Comparison of ENCODE assay signal across 1 cellular context in the genomic region with DNA sequence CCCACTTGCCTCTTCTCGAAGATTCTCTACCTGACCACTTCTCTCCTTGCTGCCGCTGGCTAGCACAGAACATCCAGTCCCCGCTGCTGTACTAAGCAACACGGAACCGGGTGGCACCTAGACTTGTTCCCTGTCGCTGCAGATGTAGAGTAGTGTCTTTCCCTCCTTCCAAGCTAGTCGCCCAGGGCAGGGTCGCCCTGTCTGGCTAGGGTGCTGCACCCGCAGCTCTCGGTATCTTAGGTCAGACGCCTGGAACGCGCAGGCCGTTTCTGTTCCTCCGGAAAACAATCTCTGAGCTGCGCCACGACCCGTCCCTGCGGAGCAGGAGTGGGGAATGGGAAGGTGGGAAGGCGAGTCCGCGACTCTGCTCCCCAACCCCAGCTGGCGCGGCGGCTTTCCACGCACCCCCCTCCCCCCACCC.
TF ChIP-seq lines count a peak whose summit lies in the region.

No MANE protein-coding gene starts in this region.

TF ChIP-seq in A549, 52 proteins besides CTCF, POLR2A, EP300 and RAD21 (continued from another document):
- TF ChIP-seq CHD4 (IDR thresholded peaks at IDR 0.05; ENCODE audit: borderline replicate concordance), result no peak
- TF ChIP-seq POLR2AphosphoS2 (conservative IDR thresholded peaks at IDR 0.05; ENCODE audit: low read length), result no peak
- TF ChIP-seq RARB (CRISPR knock-in tag; IDR thresholded peaks at IDR 0.05), result no peak
- no peak for TF ChIP-seq TFCP2L1 (CRISPR knock-in tag; IDR thresholded peaks at IDR 0.05)
- TF ChIP-seq SMC3 (IDR thresholded peaks at IDR 0.05), result no peak
- no peak for TF ChIP-seq JUNB (IDR thresholded peaks at IDR 0.05)
- no peak; the same call in 1 of the 2 replicates for TF ChIP-seq HDAC2 (IDR thresholded peaks at IDR 0.05)
